ENCODE assay signal across 13 cellular contexts in genomic region chr1:92230736-92231135, GRCh38. TPM values are rescaled to one million over a fixed set of nuclear protein-coding genes. Genes with fewer than 3 reads are reported as not detected.
"Had no signal": no experiment of that assay in that cellular context is flagged by ENCODE, and none has a peak within 500 bp of the region (broad histone marks: within the 10 kb centered on the region; RNA-seq: fewer than 3 reads in every experiment).

No MANE protein-coding gene starts in this region.

- H3K36me3 ChIP-seq: HAP-1 had no signal

- H3K9me3 Mint-ChIP-seq: HFFc6, IgD-negative memory B cell had no signal

- H3K27ac ChIP-seq: HL-60, KMS-11 had no signal

- H3K4me2 ChIP-seq: KMS-11 had no signal

- H3K4me1 Mint-ChIP-seq: IgD-negative memory B cell had no signal

- H3K27ac Mint-ChIP-seq: HFFc6, IgD-negative memory B cell had no signal

- H3K4me1 ChIP-seq: HAP-1 had no signal

- H3K4me3 ChIP-seq: HAP-1 had no signal

- DNase-seq: GOT3, H7, HFFc6, Karpas-422, KBM-7 had no signal

- H3K9ac ChIP-seq: KMS-11 had no signal

- H3K36me3 Mint-ChIP-seq: IgD-negative memory B cell had no signal

- ATAC-seq: HCT116, HepG2 had no signal

- H3K4me3 Mint-ChIP-seq: HFFc6, IgD-negative memory B cell had no signal

- H3K9me3 ChIP-seq: HAP-1 had no signal

RNA-seq across cellular contexts. Expression of gene C1orf146, which starts 13.0 kb away (rescaled TPM):
- total RNA-seq: H4, H7, HepG2, HFFc6, HT1080 had no signal
- polyA plus RNA-seq: HepG2, IgD-negative memory B cell had no signal
